ENCODE assay signal across 8 cellular contexts in genomic region chr6:36386495-36387439, GRCh38. TPM values are rescaled to one million over a fixed set of nuclear protein-coding genes. Genes with fewer than 3 reads are reported as not detected.
DNase-seq lines count a peak whose midpoint lies in the region; ATAC-seq lines count a peak whose summit lies in the region.

No MANE protein-coding gene starts in this region.

- H3K4me1 Mint-ChIP-seq in activated naive CD8-positive, alpha-beta T cell treated with anti-CD3 and anti-CD28 coated beads, Interleukin-2, amount 50 U/mL, for 24 hours: peaks cover 28% of the 10 kb centered on the region

- H3K4me3 Mint-ChIP-seq in activated naive CD8-positive, alpha-beta T cell treated with anti-CD3 and anti-CD28 coated beads, Interleukin-2, amount 50 U/mL, for 24 hours: peak overlapping the region; percentile 87

- intact Hi-C loops in left cardiac atrium (cut with DNase I): no loop called here
- intact Hi-C loops in posterior vena cava (cut with DNase I): no loop called here

- peaks cover 2% of the 10 kb centered on the region for H3K36me3 Mint-ChIP-seq in activated naive CD8-positive, alpha-beta T cell treated with anti-CD3 and anti-CD28 coated beads, Interleukin-2, amount 50 U/mL, for 24 hours (ENCODE audit: low read depth)

- peaks cover 33% of the 10 kb centered on the region for H3K27me3 Mint-ChIP-seq in activated naive CD8-positive, alpha-beta T cell treated with anti-CD3 and anti-CD28 coated beads, Interleukin-2, amount 50 U/mL, for 24 hours

- peak overlapping the region; percentile 83 for H3K27ac Mint-ChIP-seq in activated naive CD8-positive, alpha-beta T cell treated with anti-CD3 and anti-CD28 coated beads, Interleukin-2, amount 50 U/mL, for 24 hours

- ATAC-seq in activated naive CD8-positive, alpha-beta T cell treated with anti-CD3 and anti-CD28 coated beads, Interleukin-2, amount 50 U/mL, for 24 hours: peak; percentile 39
- ATAC-seq in left cardiac atrium (peak; percentile 47 to 64), GM21825 (IDR thresholded peaks at IDR 0.05; ENCODE audit: unreplicated experiment) (no peak)

- no peaks in the 10 kb centered on the region for H3K9me3 Mint-ChIP-seq in activated naive CD8-positive, alpha-beta T cell treated with anti-CD3 and anti-CD28 coated beads, Interleukin-2, amount 50 U/mL, for 24 hours

- DNase-seq in NCI-H2171 treated with DMSO at 0.1 percent for 48 hours (lab: John Stamatoyannopoulos, UW) (peak; percentile 22), NCI-H2171 (lab: John Stamatoyannopoulos, UW) (no peak), NCI-H460 (ENCODE audit: extremely low read depth, low read depth) (peak; percentile 1), left cardiac atrium (peak; percentile 41), posterior vena cava (ENCODE audit: low spot score) (peak; percentile 82), islet precursor cell (no peak)
- peak; percentile 14 for DNase-seq in activated naive CD8-positive, alpha-beta T cell treated with anti-CD3 and anti-CD28 coated beads, Interleukin-2, amount 50 U/mL, for 24 hours

RNA-seq across cellular contexts. Expression of gene ETV7, which starts 0.7 kb away (rescaled TPM):
- total RNA-seq in NCI-H460 (2014; rRNA removed; shearing (Covaris generic)): 0.52 and 0.63 TPM in 2 replicates
- 0.16 TPM in 1 of 2 replicates, not detected in the other for polyA plus RNA-seq in NCI-H460 (2014; cell fraction: nucleus; rRNA removed)
- under 1 TPM; 0.47 to 0.63 TPM for total RNA-seq in left cardiac atrium
- total RNA-seq in posterior vena cava: under 1 TPM in 1 of 2 donors, not detected in 1; 0.57 TPM

RNA-seq across cellular contexts. Expression of gene BNIP5, which starts 50.1 kb away (rescaled TPM):
- total RNA-seq in NCI-H460 (2014; rRNA removed; shearing (Covaris generic)): not detected in 2 replicates
- polyA plus RNA-seq in NCI-H460 (2014; cell fraction: nucleus; rRNA removed): not detected in 2 replicates
- total RNA-seq in left cardiac atrium (not detected), posterior vena cava (not detected)

RNA-seq across cellular contexts. Expression of gene PXT1, which starts 55.9 kb away (rescaled TPM):
- total RNA-seq in NCI-H460 (2014; rRNA removed; shearing (Covaris generic)): not detected in 2 replicates
- polyA plus RNA-seq in NCI-H460 (2014; cell fraction: nucleus; rRNA removed): not detected in 2 replicates
- total RNA-seq in left cardiac atrium: under 1 TPM in 1 of 2 donors, not detected in 1; 0.26 TPM
- total RNA-seq in posterior vena cava: not detected

RNA-seq across cellular contexts. Expression of gene KCTD20, which starts 56.0 kb away (rescaled TPM):
- 67.0 and 68.7 TPM in 2 replicates for total RNA-seq in NCI-H460 (2014; rRNA removed; shearing (Covaris generic))
- 36.9 and 43.4 TPM in 2 replicates for polyA plus RNA-seq in NCI-H460 (2014; cell fraction: nucleus; rRNA removed)
- 10 to 100 TPM; 26.7 to 33.7 TPM for total RNA-seq in left cardiac atrium
- 10 to 100 TPM; 52.6 to 54.3 TPM for total RNA-seq in posterior vena cava

Comparison
In these comparisons a context has a peak if more than half of its experiments do, and no peak if none do; other contexts are left out.
1. DNase-seq: peak in NCI-H2171 treated with DMSO at 0.1 percent for 48 hours (single experiment), NCI-H460 (single experiment), activated naive CD8-positive, alpha-beta T cell treated with anti-CD3 and anti-CD28 coated beads, Interleukin-2, amount 50 U/mL, for 24 hours (single experiment), left cardiac atrium (single experiment) and posterior vena cava (single experiment); none in NCI-H2171 (single experiment) and islet precursor cell (single experiment).